Comparison of ENCODE assay signal across 1 cellular context in genomic region chr5:160166973-160167622, GRCh38.
TF ChIP-seq lines count a peak whose summit lies in the region.

No MANE protein-coding gene starts in this region.

TF ChIP-seq in WTC11, 78 proteins besides CTCF, POLR2A, EP300 and RAD21:
- TF ChIP-seq ZSCAN18 (CRISPR knock-in tag; IDR thresholded peaks at IDR 0.05): peak; percentile 96
- TF ChIP-seq MXD4 (CRISPR knock-in tag; IDR thresholded peaks at IDR 0.05; ENCODE audit: borderline replicate concordance): peak; percentile 75; the same call in 1 of the 2 replicates
- TF ChIP-seq ZNF396 (CRISPR knock-in tag; IDR thresholded peaks at IDR 0.05; ENCODE audit: borderline replicate concordance): peak; percentile 98; the same call in 1 of the 2 replicates
- TF ChIP-seq ZNF532 (CRISPR knock-in tag; IDR thresholded peaks at IDR 0.05; ENCODE audit: borderline replicate concordance): peak; percentile 93
- TF ChIP-seq TEAD4 (CRISPR knock-in tag; IDR thresholded peaks at IDR 0.05): no peak
- TF ChIP-seq ZNF423 (CRISPR knock-in tag; IDR thresholded peaks at IDR 0.05): 0 out of 2 replicates have a peak, but pooled peaks have one; percentile 23
TF ChIP-seq in WTC11: peak in this region for 5.
